7 cellular contexts compared by ENCODE assay signal in the genomic region with DNA sequence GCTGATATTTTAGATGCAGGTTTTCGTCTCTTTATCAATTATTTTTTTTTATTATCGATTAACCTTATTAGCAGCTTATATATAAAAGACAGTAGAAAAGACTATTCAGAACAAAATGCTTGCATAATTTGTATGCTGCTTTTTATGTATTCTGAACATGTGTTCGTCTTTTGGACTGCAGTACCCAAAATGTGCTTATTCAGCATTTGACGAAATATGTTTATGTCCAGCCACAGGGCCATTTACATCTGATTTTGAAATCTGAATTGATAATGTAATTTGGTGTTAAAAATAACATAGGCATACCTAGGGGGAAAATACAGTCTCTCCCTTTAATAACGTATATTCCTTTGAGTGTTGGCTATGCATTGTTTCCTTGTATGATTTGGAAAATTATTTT.
"Had no signal": no experiment of that assay in that cellular context is flagged by ENCODE, and none has a peak within 500 bp of the region (broad histone marks: within the 10 kb centered on the region; RNA-seq: fewer than 3 reads in every experiment).

No MANE protein-coding gene starts in this region.

- DNase-seq: H9, HCEC 1CT, Karpas-422, KBM-7 had no signal

- H3K4me2 ChIP-seq: GM23338, KMS-11 had no signal

- H3K4me3 ChIP-seq: GM23338 had no signal

- H3K27ac ChIP-seq: KMS-11 had no signal

- H3K9me3 Mint-ChIP-seq: GM23338, H9 had no signal

- H3K9ac ChIP-seq: KMS-11 had no signal

- ATAC-seq: GM23338 had no signal

- H3K4me1 Mint-ChIP-seq: GM23338, H9 had no signal

- FAIRE-seq: HTR-8/SVneo had no signal

- H2AFZ ChIP-seq: GM23338 had no signal

- H3K27ac Mint-ChIP-seq: GM23338, H9 had no signal

- H3K4me3 Mint-ChIP-seq: GM23338, H9 had no signal
